22 cellular contexts compared by ENCODE assay signal in genomic region chr12:117204146-117204545, GRCh38.
"Had no signal": no experiment of that assay in that cellular context is flagged by ENCODE, and none has a peak within 500 bp of the region (broad histone marks: within the 10 kb centered on the region; RNA-seq: fewer than 3 reads in every experiment).

No MANE protein-coding gene starts in this region.

- H3K9me3 Mint-ChIP-seq: activated CD4-positive, alpha-beta memory T cell treated with anti-CD3 and anti-CD28 coated beads for 36 hours; activated naive CD4-positive, alpha-beta T cell treated with anti-CD3 and anti-CD28 coated beads, Interleukin-2, amount 10 ng/mL, durations not matched to agents 7 days and 5 days; activated naive CD4-positive, alpha-beta T cell treated with anti-CD3 and anti-CD28 coated beads, Interleukin-2, amount 50 U/mL, for 72 hours; activated naive CD8-positive, alpha-beta T cell treated with anti-CD3 and anti-CD28 coated beads, Interleukin-2, amount 10 ng/mL, durations not matched to agents 7 days and 5 days; activated T-cell treated with anti-CD3 and anti-CD28 coated beads, Interleukin-2, amount 50 U/mL, for 24 hours; activated T-cell treated with anti-CD3 and anti-CD28 coated beads, Interleukin-2, amount 50 U/mL, for 72 hours had no signal

- DNase-seq: activated CD4-positive, alpha-beta memory T cell treated with anti-CD3 and anti-CD28 coated beads for 36 hours; activated CD4-positive, alpha-beta T cell treated with anti-CD3 and anti-CD28 coated beads for 36 hours; activated CD4-positive, alpha-beta T cell treated with anti-CD3 and anti-CD28 coated beads, Interleukin-2, amount 10 ng/mL, durations not matched to agents 24 days and 14 days; activated CD4-positive, CD25-positive, alpha-beta regulatory T cell; activated CD4-positive, CD25-positive, alpha-beta regulatory T cell treated with anti-CD3 and anti-CD28 coated beads, Interleukin-2, amount 50 U/mL, for 72 hours; activated CD8-positive, alpha-beta memory T cell treated with anti-CD3 and anti-CD28 coated beads, Interleukin-2, amount 50 U/mL, for 48 hours; activated gamma-delta T cell; activated naive CD4-positive, alpha-beta T cell; activated naive CD4-positive, alpha-beta T cell treated with anti-CD3 and anti-CD28 coated beads, Interleukin-2, amount 10 ng/mL, durations not matched to agents 7 days and 5 days; activated naive CD8-positive, alpha-beta T cell treated with anti-CD3 and anti-CD28 coated beads, Interleukin-2, amount 10 ng/mL, durations not matched to agents 7 days and 5 days; activated T-cell treated with anti-CD3 and anti-CD28 coated beads for 4 hours; activated T-cell treated with anti-CD3 and anti-CD28 coated beads, Interleukin-2, amount 50 U/mL, for 24 hours; activated T-cell treated with anti-CD3 and anti-CD28 coated beads, Interleukin-2, amount 50 U/mL, for 72 hours; central memory CD4-positive, alpha-beta T cell; cerebellar nuclear complex; colonic mucosa; effector CD8-positive, alpha-beta T cell; esophagus squamous epithelium; foreskin melanocyte; T-helper 2 cell had no signal

- ATAC-seq: activated CD4-positive, alpha-beta T cell treated with anti-CD3 and anti-CD28 coated beads for 36 hours; activated naive CD4-positive, alpha-beta T cell treated with anti-CD3 and anti-CD28 coated beads, Interleukin-2, amount 50 U/mL, for 72 hours; activated T-cell treated with anti-CD3 and anti-CD28 coated beads, Interleukin-2, amount 50 U/mL, for 72 hours had no signal

- H3K4me1 Mint-ChIP-seq: activated CD4-positive, alpha-beta T cell treated with anti-CD3 and anti-CD28 coated beads for 36 hours; activated CD4-positive, alpha-beta T cell treated with anti-CD3 and anti-CD28 coated beads, Interleukin-2, amount 10 ng/mL, durations not matched to agents 24 days and 14 days; activated naive CD4-positive, alpha-beta T cell treated with anti-CD3 and anti-CD28 coated beads, Interleukin-2, amount 10 ng/mL, durations not matched to agents 7 days and 5 days; activated naive CD8-positive, alpha-beta T cell treated with anti-CD3 and anti-CD28 coated beads, Interleukin-2, amount 10 ng/mL, durations not matched to agents 7 days and 5 days had no signal

- H3K36me3 Mint-ChIP-seq: activated CD4-positive, alpha-beta memory T cell treated with anti-CD3 and anti-CD28 coated beads for 36 hours; activated naive CD4-positive, alpha-beta T cell treated with anti-CD3 and anti-CD28 coated beads, Interleukin-2, amount 10 ng/mL, durations not matched to agents 7 days and 5 days; activated naive CD4-positive, alpha-beta T cell treated with anti-CD3 and anti-CD28 coated beads, Interleukin-2, amount 50 U/mL, for 72 hours; activated naive CD8-positive, alpha-beta T cell treated with anti-CD3 and anti-CD28 coated beads, Interleukin-2, amount 10 ng/mL, durations not matched to agents 7 days and 5 days; brain had no signal

- H3K4me3 Mint-ChIP-seq: activated CD4-positive, alpha-beta memory T cell treated with anti-CD3 and anti-CD28 coated beads for 36 hours; activated CD4-positive, alpha-beta T cell treated with anti-CD3 and anti-CD28 coated beads for 36 hours; activated CD4-positive, alpha-beta T cell treated with anti-CD3 and anti-CD28 coated beads, Interleukin-2, amount 10 ng/mL, durations not matched to agents 24 days and 14 days; activated naive CD4-positive, alpha-beta T cell treated with anti-CD3 and anti-CD28 coated beads, Interleukin-2, amount 10 ng/mL, durations not matched to agents 7 days and 5 days; activated naive CD8-positive, alpha-beta T cell treated with anti-CD3 and anti-CD28 coated beads, Interleukin-2, amount 10 ng/mL, durations not matched to agents 7 days and 5 days; activated T-cell treated with anti-CD3 and anti-CD28 coated beads, Interleukin-2, amount 50 U/mL, for 24 hours; activated T-cell treated with anti-CD3 and anti-CD28 coated beads, Interleukin-2, amount 50 U/mL, for 72 hours; brain had no signal

- H3K27ac Mint-ChIP-seq: activated CD4-positive, alpha-beta memory T cell treated with anti-CD3 and anti-CD28 coated beads for 36 hours; activated CD4-positive, alpha-beta T cell treated with anti-CD3 and anti-CD28 coated beads for 36 hours; activated CD4-positive, alpha-beta T cell treated with anti-CD3 and anti-CD28 coated beads, Interleukin-2, amount 10 ng/mL, durations not matched to agents 24 days and 14 days; activated naive CD4-positive, alpha-beta T cell treated with anti-CD3 and anti-CD28 coated beads, Interleukin-2, amount 10 ng/mL, durations not matched to agents 7 days and 5 days; activated naive CD4-positive, alpha-beta T cell treated with anti-CD3 and anti-CD28 coated beads, Interleukin-2, amount 50 U/mL, for 72 hours; activated naive CD8-positive, alpha-beta T cell treated with anti-CD3 and anti-CD28 coated beads, Interleukin-2, amount 10 ng/mL, durations not matched to agents 7 days and 5 days; activated T-cell treated with anti-CD3 and anti-CD28 coated beads, Interleukin-2, amount 50 U/mL, for 24 hours; activated T-cell treated with anti-CD3 and anti-CD28 coated beads, Interleukin-2, amount 50 U/mL, for 72 hours; brain had no signal
